8 cellular contexts compared by ENCODE assay signal in the genomic region with DNA sequence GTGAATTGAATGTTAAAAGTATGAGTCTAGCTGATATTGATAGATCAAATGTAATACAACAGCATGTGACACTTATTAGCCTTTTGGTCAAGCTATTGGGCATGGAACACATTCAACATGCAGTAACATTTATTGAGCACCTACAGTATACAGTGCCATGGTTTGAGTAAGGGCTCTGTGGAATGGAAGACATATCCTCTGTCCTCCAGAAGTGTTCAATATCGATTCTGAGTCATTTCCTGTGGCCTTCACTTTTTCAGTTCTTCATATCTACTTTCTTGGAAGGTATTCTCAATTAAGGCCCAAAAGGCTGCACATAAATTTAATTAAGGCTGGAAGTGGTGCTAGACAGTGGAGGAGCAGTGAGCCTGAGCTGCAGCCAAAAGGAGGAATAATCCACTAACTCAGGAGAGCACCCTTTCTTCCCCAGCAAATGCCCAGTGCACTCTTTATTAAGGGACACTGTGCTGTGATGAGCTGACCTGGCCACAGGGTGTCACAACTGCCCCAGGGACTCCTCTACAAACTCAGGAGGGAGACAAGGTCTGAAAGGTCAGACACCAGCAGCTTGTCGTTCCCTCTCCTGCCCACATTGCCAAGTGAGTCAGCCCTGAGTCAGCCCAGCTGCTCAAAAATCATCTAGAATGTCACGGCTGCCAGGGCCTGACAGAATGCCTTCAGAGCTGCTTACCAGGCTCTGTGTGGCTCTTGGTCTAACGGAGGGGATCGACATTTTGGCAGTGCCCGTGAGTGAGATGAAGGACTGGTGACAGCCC.
DNase-seq lines count a peak whose midpoint lies in the region; ATAC-seq, FAIRE-seq and TF ChIP-seq lines count a peak whose summit lies in the region.

No MANE protein-coding gene starts in this region.

- no peaks in the 10 kb centered on the region for H3K36me3 Mint-ChIP-seq in activated T-cell treated with anti-CD3 and anti-CD28 coated beads, Interleukin-2, amount 50 U/mL, for 24 hours (ENCODE audit: low read depth)
- H3K36me3 Mint-ChIP-seq in osteocyte (ENCODE audit: unreplicated experiment), result no peaks in the 10 kb centered on the region

- peak; percentile 99 for FAIRE-seq in A549 (lab: Jason Lieb, UNC)

- H3K4me3 Mint-ChIP-seq in activated T-cell treated with anti-CD3 and anti-CD28 coated beads, Interleukin-2, amount 50 U/mL, for 24 hours, result peak overlapping the region; percentile 40
- H3K4me3 Mint-ChIP-seq in osteocyte (ENCODE audit: unreplicated experiment), result no peak overlapping the region

- H3K79me2 ChIP-seq in OCI-LY7 (ENCODE audit: insufficient read depth, low read depth, low read length), result no peaks in the 10 kb centered on the region

- intact Hi-C loops in OCI-LY7 (cut with micrococcal nuclease; ENCODE audit: unreplicated experiment) (no loop called here), tibial artery (cut with DNase I; ENCODE audit: low total_unique reads) (no loop called here)

- no peak for TF ChIP-seq POLR2A in A549 (IDR thresholded peaks at IDR 0.05; ENCODE audit: low read length)

- no peaks in the 10 kb centered on the region for H4K20me1 ChIP-seq in OCI-LY7 (ENCODE audit: insufficient read depth, low read length)

- no peaks in the 10 kb centered on the region for H3K27me3 Mint-ChIP-seq in activated T-cell treated with anti-CD3 and anti-CD28 coated beads, Interleukin-2, amount 50 U/mL, for 24 hours
- no peaks in the 10 kb centered on the region for H3K27me3 Mint-ChIP-seq in osteocyte (ENCODE audit: unreplicated experiment)

- no peaks in the 10 kb centered on the region for H3K9me3 ChIP-seq in A549
- no peaks in the 10 kb centered on the region for H3K9me3 ChIP-seq in OCI-LY7 (ENCODE audit: low read length)
- H3K9me3 ChIP-seq in tibial artery, result no peaks in the 10 kb centered on the region

- TF ChIP-seq CTCF in A549 (IDR thresholded peaks at IDR 0.05) (peak; percentile 91), OCI-LY7 (conservative IDR thresholded peaks at IDR 0.05; ENCODE audit: low read length) (no peak), osteocyte (IDR thresholded peaks at IDR 0.05) (peak; percentile 17), tibial artery (IDR thresholded peaks at IDR 0.05) (peak in 1 of 2 experiments; percentile 7)

- H3K4me3 ChIP-seq in A549, result no peak overlapping the region
- no peak overlapping the region for H3K4me3 ChIP-seq in OCI-LY7 (ENCODE audit: low read depth, low read length, poor library complexity, severe bottlenecking)
- no peak overlapping the region for H3K4me3 ChIP-seq in tibial artery

- peak overlapping the region; percentile 81 for H3K27ac Mint-ChIP-seq in activated T-cell treated with anti-CD3 and anti-CD28 coated beads, Interleukin-2, amount 50 U/mL, for 24 hours
- H3K27ac Mint-ChIP-seq in osteocyte (ENCODE audit: unreplicated experiment), result no peak overlapping the region

- DNase-seq in A549 (ENCODE audit: low read depth in 1 of 2, low spot score in 1 of 2), result peak; percentile 93 to 97
- DNase-seq in HCEC 1CT, result peak; percentile 42
- peak; percentile 1 for DNase-seq in OCI-LY7 (ENCODE audit: low spot score)
- DNase-seq in activated T-cell treated with anti-CD3 and anti-CD28 coated beads, Interleukin-2, amount 50 U/mL, for 24 hours, result peak; percentile 83
- DNase-seq in fibroblast of the conjunctiva (ENCODE audit: low read depth), result peak; percentile 21
- DNase-seq in osteocyte (ENCODE audit: extremely low spot score, unreplicated experiment), result no peak
- peak; percentile 29 to 66 for DNase-seq in tibial artery

- H3K9me3 Mint-ChIP-seq in activated T-cell treated with anti-CD3 and anti-CD28 coated beads, Interleukin-2, amount 50 U/mL, for 24 hours, result no peaks in the 10 kb centered on the region
- H3K9me3 Mint-ChIP-seq in osteocyte (ENCODE audit: unreplicated experiment), result no peaks in the 10 kb centered on the region

- H3K4me1 ChIP-seq in A549 (peaks cover 19% of the 10 kb centered on the region), OCI-LY7 (ENCODE audit: insufficient read depth, low read length, poor library complexity, severe bottlenecking) (no peaks in the 10 kb centered on the region), tibial artery (peaks cover 0 to 8% (median 0%) of the 10 kb centered on the region in 4 donors)

- peak overlapping the region; percentile 74 for H3K4me2 ChIP-seq in A549
- no peak overlapping the region for H3K4me2 ChIP-seq in OCI-LY7 (ENCODE audit: low read length)

- TF ChIP-seq EP300 in A549 (IDR thresholded peaks at IDR 0.05), result no peak

- no peak overlapping the region for H2AFZ ChIP-seq in OCI-LY7 (ENCODE audit: low read length)

- H3K27me3 ChIP-seq in tibial artery, result no peaks in the 10 kb centered on the region

- peak overlapping the region in 1 of 2 experiments; percentile 66; a peak in 3 of 6 replicates for H3K27ac ChIP-seq in A549
- no peak overlapping the region for H3K27ac ChIP-seq in OCI-LY7 (ENCODE audit: low read depth, low read length, poor library complexity, severe bottlenecking)
- H3K27ac ChIP-seq in tibial artery, result no peak overlapping the region

- peak; percentile 99 to 100 for ATAC-seq in A549
- no peak for ATAC-seq in HG03039 (IDR thresholded peaks at IDR 0.05; ENCODE audit: unreplicated experiment)

- CTCF ChIA-PET in A549 (lab: Yijun Ruan, JAX) (interaction anchor here (0.5 to 1.8 kb wide), 23 partner anchors 8 to 1830 kb away, joined by 3 to 25 read pairs (median 3); no protein-coding TSS in a partner anchor), OCI-LY7 (lab: Charles Lee; ENCODE audit: unreplicated experiment) (no interaction called here)

- whole genome bisulfite sequencing in A549 (ENCODE audit: missing lambda C conversion rate), result under 1% methylated on average over 6 of the region's 6 CpGs

- POLR2A ChIA-PET in A549 (lab: Yijun Ruan, JAX) (no interaction called here), OCI-LY7 (lab: Charles Lee) (no interaction called here)

- H3K4me1 Mint-ChIP-seq in activated T-cell treated with anti-CD3 and anti-CD28 coated beads, Interleukin-2, amount 50 U/mL, for 24 hours (ENCODE audit: low read depth), result peaks cover 59% of the 10 kb centered on the region
- no peaks in the 10 kb centered on the region for H3K4me1 Mint-ChIP-seq in osteocyte (ENCODE audit: unreplicated experiment)

- peak; percentile 97 to 99 for TF ChIP-seq RAD21 in A549 (conservative IDR thresholded peaks at IDR 0.05 in 1 of 2, IDR thresholded peaks at IDR 0.05 in 1 of 2)

- no TSS peak for BruUV-seq in OCI-LY7 (replicated peaks; lab: Mats Ljungman, UMichigan)

- no peaks in the 10 kb centered on the region for H3K9me2 ChIP-seq in OCI-LY7 (ENCODE audit: insufficient read depth, low read length)

- H3K36me3 ChIP-seq in OCI-LY7 (ENCODE audit: insufficient read depth, low read length) (no peaks in the 10 kb centered on the region), tibial artery (no peaks in the 10 kb centered on the region)

TF ChIP-seq in A549, 52 proteins besides CTCF, POLR2A, EP300 and RAD21:
- TF ChIP-seq, protein P1, sequence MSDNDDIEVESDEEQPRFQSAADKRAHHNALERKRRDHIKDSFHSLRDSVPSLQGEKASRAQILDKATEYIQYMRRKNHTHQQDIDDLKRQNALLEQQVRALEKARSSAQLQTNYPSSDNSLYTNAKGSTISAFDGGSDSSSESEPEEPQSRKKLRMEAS (IDR thresholded peaks at IDR 0.05), result peak; percentile 81
- peak; percentile 92 for TF ChIP-seq SMC3 (IDR thresholded peaks at IDR 0.05)
- peak; percentile 65; the same call in 1 of the 2 replicates for TF ChIP-seq ESRRA (IDR thresholded peaks at IDR 0.05; ENCODE audit: borderline replicate concordance, low read length)
- peak; percentile 77; the same call in 1 of the 2 replicates for TF ChIP-seq GATA3 (IDR thresholded peaks at IDR 0.05; ENCODE audit: borderline replicate concordance)
- TF ChIP-seq FOSL2 (IDR thresholded peaks at IDR 0.05), result peak; percentile 96
- TF ChIP-seq FOSL2 (CRISPR knock-in tag; IDR thresholded peaks at IDR 0.05), result peak; percentile 97
- TF ChIP-seq TP53 (CRISPR knock-in tag; IDR thresholded peaks at IDR 0.05), result no peak
- peak; percentile 20 for TF ChIP-seq MAFK (IDR thresholded peaks at IDR 0.05; ENCODE audit: partially characterized antibody)
- TF ChIP-seq JUN (IDR thresholded peaks at IDR 0.05), result peak; percentile 32 to 54; a peak in 2 of 5 replicates
- TF ChIP-seq ZNF302 (CRISPR knock-in tag; IDR thresholded peaks at IDR 0.05), result no peak
- no peak for TF ChIP-seq POLR2AphosphoS2 (conservative IDR thresholded peaks at IDR 0.05; ENCODE audit: low read length)
- TF ChIP-seq CHD2 (IDR thresholded peaks at IDR 0.05; ENCODE audit: low read length, partially characterized antibody), result no peak
- TF ChIP-seq SREBF2 (IDR thresholded peaks at IDR 0.05), result no peak
- no peak for TF ChIP-seq TFCP2L1 (CRISPR knock-in tag; IDR thresholded peaks at IDR 0.05)
- no peak for TF ChIP-seq ZC3H11A (IDR thresholded peaks at IDR 0.05)
- peak; percentile 87 for TF ChIP-seq JUNB (IDR thresholded peaks at IDR 0.05)
- TF ChIP-seq, protein P2, sequence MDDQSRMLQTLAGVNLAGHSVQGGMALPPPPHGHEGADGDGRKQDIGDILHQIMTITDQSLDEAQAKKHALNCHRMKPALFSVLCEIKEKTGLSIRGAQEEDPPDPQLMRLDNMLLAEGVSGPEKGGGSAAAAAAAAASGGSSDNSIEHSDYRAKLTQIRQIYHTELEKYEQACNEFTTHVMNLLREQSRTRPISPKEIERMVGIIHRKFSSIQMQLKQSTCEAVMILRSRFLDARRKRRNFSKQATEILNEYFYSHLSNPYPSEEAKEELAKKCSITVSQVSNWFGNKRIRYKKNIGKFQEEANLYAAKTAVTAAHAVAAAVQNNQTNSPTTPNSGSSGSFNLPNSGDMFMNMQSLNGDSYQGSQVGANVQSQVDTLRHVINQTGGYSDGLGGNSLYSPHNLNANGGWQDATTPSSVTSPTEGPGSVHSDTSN (IDR thresholded peaks at IDR 0.05), result peak; percentile 84; the same call in 1 of the 2 replicates
- TF ChIP-seq ZFP36 (IDR thresholded peaks at IDR 0.05; ENCODE audit: borderline replicate concordance, partially characterized antibody), result no peak
